ENCODE assay signal across 8 cellular contexts in the genomic region with DNA sequence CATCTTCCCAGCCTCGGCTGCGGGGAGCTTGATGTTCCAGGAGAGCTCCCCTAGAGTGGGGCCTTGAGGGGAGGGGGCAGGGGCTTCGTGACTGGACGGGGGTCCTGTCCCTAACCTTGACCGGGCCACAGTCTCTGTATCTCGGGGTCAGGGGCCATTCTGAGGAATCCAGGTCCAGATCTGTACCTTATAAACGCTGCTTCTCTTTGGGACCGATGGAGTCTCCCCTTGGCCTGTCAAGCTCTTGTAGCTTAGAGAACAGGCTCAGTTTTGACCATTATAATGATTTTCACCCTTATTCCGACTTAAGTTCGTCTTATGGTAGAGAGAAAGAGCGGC. TPM values are rescaled to one million over a fixed set of nuclear protein-coding genes. Genes with fewer than 3 reads are reported as not detected.
DNase-seq lines count a peak whose midpoint lies in the region; ATAC-seq, FAIRE-seq and TF ChIP-seq lines count a peak whose summit lies in the region.

No MANE protein-coding gene starts in this region.

- no peaks in the 10 kb centered on the region for H3K9me3 ChIP-seq in adipocyte (ENCODE audit: control insufficient read depth, low read length)
- no peaks in the 10 kb centered on the region for H3K9me3 ChIP-seq in HepG2 (ENCODE audit: low read length)
- H3K9me3 ChIP-seq in upper lobe of right lung: no peaks in the 10 kb centered on the region

- no peak for FAIRE-seq in HepG2 (lab: Jason Lieb, UNC)

- TF ChIP-seq POLR2A in HepG2 (IDR thresholded peaks at IDR 0.05; ENCODE audit: insufficient read depth in 1 of 2, low read depth in 2 of 2, low read length in 2 of 2): no peak

- in situ Hi-C loops in HepG2 (cut with HindIII; ENCODE audit: extremely low pct_ligation_motif_present, low pct_unique_long_range_greater_than_20kb): no loop called here

- H3K4me3 ChIP-seq in adipocyte (ENCODE audit: low read length): peak overlapping the region; percentile 98
- H3K4me3 ChIP-seq in HepG2 (replicated peaks in 1 of 3; ENCODE audit: insufficient read depth in 1 of 3, low read depth in 2 of 3, low read length in 3 of 3): peak overlapping the region; percentile 87 to 94 (median 88)
- H3K4me3 ChIP-seq in upper lobe of right lung: peak overlapping the region; percentile 90

- ATAC-seq in HG02852 (IDR thresholded peaks at IDR 0.05; ENCODE audit: unreplicated experiment) (peak; percentile 9), HepG2 (peak; percentile 10), upper lobe of right lung (no peak)

- no TSS peak for BruUV-seq in HepG2 (replicated peaks; lab: Mats Ljungman, UMichigan)

- TF ChIP-seq CTCF in C4-2B (conservative IDR thresholded peaks at IDR 0.05) (no peak), HepG2 (CRISPR knock-in tag; IDR thresholded peaks at IDR 0.05) (no peak), upper lobe of right lung (IDR thresholded peaks at IDR 0.05) (no peak)

- H3K27me3 ChIP-seq in adipocyte (replicated peaks; ENCODE audit: control insufficient read depth, insufficient read depth, low read length): no peaks in the 10 kb centered on the region
- no peaks in the 10 kb centered on the region; a peak in 1 of 5 replicates for H3K27me3 ChIP-seq in HepG2 (ENCODE audit: control insufficient read depth in 1 of 2, insufficient read depth in 2 of 2, low read length in 2 of 2)
- H3K27me3 ChIP-seq in upper lobe of right lung: no peaks in the 10 kb centered on the region

- CTCF ChIA-PET in HepG2 (lab: Yijun Ruan, JAX; ENCODE audit: low intra/inter-chr PET ratio, low total read pairs): no interaction called here

- 0 out of 2 replicates have a peak, but pooled peaks cover 3% of the 10 kb centered on the region for H4K20me1 ChIP-seq in HepG2 (ENCODE audit: insufficient read depth, low read length)

- H3K79me2 ChIP-seq in HepG2 (ENCODE audit: insufficient read depth, low read length): peaks cover 32% of the 10 kb centered on the region

- POLR2A ChIA-PET in HepG2 (lab: Yijun Ruan, JAX): interaction anchor here (0.8 to 2.0 kb wide), 15 partner anchors 13 to 297 kb away, joined by 3 to 42 read pairs (median 8); partner anchors contain the start of genes ATP5MF, BUD31, FAM200A and KPNA7

- no peak for DNase-seq in adipocyte (ENCODE audit: low read depth)
- no peak for DNase-seq in HepG2 (ENCODE audit: low spot score)
- no peak for DNase-seq in upper lobe of right lung
- DNase-seq in head of caudate nucleus: no peak
- DNase-seq in NAMALWA (ENCODE audit: low spot score): no peak
- no peak for DNase-seq in NCI-H1105 treated with DMSO at 0.1 percent for 48 hours (lab: John Stamatoyannopoulos, UW)

- TF ChIP-seq RAD21 in HepG2 (CRISPR knock-in tag; IDR thresholded peaks at IDR 0.05): no peak

- TF ChIP-seq EP300 in HepG2 (IDR thresholded peaks at IDR 0.05; ENCODE audit: low read depth in 2 of 2, low read length in 2 of 2): no peak
- no peak for TF ChIP-seq EP300 in HepG2 (CRISPR knock-in tag; IDR thresholded peaks at IDR 0.05; ENCODE audit: borderline replicate concordance)

- peak overlapping the region; percentile 94 for H3K9ac ChIP-seq in adipocyte (ENCODE audit: low read length)
- peak overlapping the region; percentile 80 for H3K9ac ChIP-seq in HepG2 (ENCODE audit: insufficient read depth, low read depth, low read length)

- WGBS in HepG2 (ENCODE audit: low lambda C conversion rate): 0% methylated on average over 5 of the region's 11 CpGs

- peak overlapping the region; percentile 71 for H3K27ac ChIP-seq in C4-2B
- H3K27ac ChIP-seq in HepG2 (ENCODE audit: extremely low read length, insufficient read depth, low read length): peak overlapping the region; percentile 76
- peak overlapping the region; percentile 83 for H3K27ac ChIP-seq in upper lobe of right lung

- H3K4me2 ChIP-seq in HepG2 (ENCODE audit: low read depth, low read length): peak overlapping the region; percentile 93

- intact Hi-C loops in HepG2 (cut with micrococcal nuclease; ENCODE audit: unreplicated experiment) (no loop called here), upper lobe of right lung (cut with DNase I) (no loop called here), head of caudate nucleus (cut with DNase I) (loop anchor here (10.0 kb wide), 1 partner anchor 110 kb away; the partner anchor contains the start of gene ZSCAN25)

- no peak overlapping the region for H2AFZ ChIP-seq in HepG2 (ENCODE audit: low read length)

- peaks cover 22% of the 10 kb centered on the region for H3K4me1 ChIP-seq in adipocyte (ENCODE audit: control insufficient read depth, insufficient read depth, low read length)
- peaks cover 25% of the 10 kb centered on the region for H3K4me1 ChIP-seq in HepG2 (ENCODE audit: insufficient read depth, low read length)
- peaks cover 31% of the 10 kb centered on the region for H3K4me1 ChIP-seq in upper lobe of right lung

- no peaks in the 10 kb centered on the region for H3K36me3 ChIP-seq in adipocyte (ENCODE audit: control insufficient read depth, insufficient read depth, low read length, severe bottlenecking)
- H3K36me3 ChIP-seq in HepG2 (replicated peaks in 1 of 2; ENCODE audit: control insufficient read depth in 1 of 2, insufficient read depth in 2 of 2, low read length in 2 of 2): 0 out of 5 replicates have a peak, but pooled peaks cover 0 to 1% of the 10 kb centered on the region in 2 experiments
- H3K36me3 ChIP-seq in upper lobe of right lung: peaks cover 6% of the 10 kb centered on the region

RNA-seq across cellular contexts. Expression of gene ZKSCAN5, which starts 0.8 kb away (rescaled TPM):
- total RNA-seq in HepG2 (2016; rRNA removed; fragmentation: Illumina TruSeq; extraction: Trizol) (11.7 and 14.4 TPM in 2 replicates), upper lobe of right lung (7.4 TPM)
- 2.1 and 2.3 TPM in 2 replicates for total RNA-seq in HepG2 (2016; cell fraction: cytosol; rRNA removed; fragmentation: Illumina TruSeq; extraction: Trizol; ENCODE audit: low read depth)
- total RNA-seq in HepG2 (2016; cell fraction: insoluble cytoplasmic fraction; rRNA removed; fragmentation: Illumina TruSeq; extraction: Trizol): 11.7 and 14.5 TPM in 2 replicates
- total RNA-seq in HepG2 (2016; cell fraction: membrane; rRNA removed; fragmentation: Illumina TruSeq; extraction: Trizol): 7.0 and 7.8 TPM in 2 replicates
- total RNA-seq in HepG2 (2016; cell fraction: nucleus; rRNA removed; fragmentation: Illumina TruSeq; extraction: Trizol): 7.9 and 10.0 TPM in 2 replicates
- polyA plus RNA-seq in HepG2 (2011; rRNA removed): 5.2 and 5.5 TPM in 2 replicates
- polyA plus RNA-seq in HepG2 (2011; cell fraction: cytosol; rRNA removed): 3.4 and 4.6 TPM in 2 replicates
- polyA plus RNA-seq in HepG2 (2011; cell fraction: nucleus; rRNA removed): 4.1 and 5.2 TPM in 2 replicates
- polyA plus RNA-seq in HepG2 (2012): 5.5 and 5.7 TPM in 2 replicates
- polyA plus RNA-seq in HepG2 (2016; cell fraction: cytosol; fragmentation: Illumina TruSeq; extraction: Trizol; ENCODE audit: low read depth): 1.1 TPM in 2 replicates
- polyA plus RNA-seq in HepG2 (2016; cell fraction: insoluble cytoplasmic fraction; fragmentation: Illumina TruSeq; extraction: Trizol; ENCODE audit: low read depth): 11.4 and 12.4 TPM in 2 replicates
- polyA plus RNA-seq in HepG2 (2016; cell fraction: membrane; fragmentation: Illumina TruSeq; extraction: Trizol; ENCODE audit: low read depth): 3.6 and 3.8 TPM in 2 replicates
- polyA plus RNA-seq in HepG2 (2016; cell fraction: nucleus; fragmentation: Illumina TruSeq; extraction: Trizol; ENCODE audit: insufficient read depth, low read depth): 12.5 and 12.6 TPM in 2 replicates
- polyA minus RNA-seq in HepG2 (2011; rRNA and poly(A)+ RNA removed; ENCODE audit: low replicate concordance): 10.3 and 16.0 TPM in 2 replicates
- polyA minus RNA-seq in HepG2 (2011; cell fraction: cytosol; rRNA and poly(A)+ RNA removed): 6.9 and 7.2 TPM in 2 replicates
- polyA minus RNA-seq in HepG2 (2011; cell fraction: nucleus; rRNA and poly(A)+ RNA removed): 13.4 and 16.0 TPM in 2 replicates

RNA-seq across cellular contexts. Expression of gene ZNF394, which starts 5.2 kb away (rescaled TPM):
- 18.7 and 19.6 TPM in 2 replicates for total RNA-seq in HepG2 (2016; rRNA removed; fragmentation: Illumina TruSeq; extraction: Trizol)
- total RNA-seq in HepG2 (2016; cell fraction: cytosol; rRNA removed; fragmentation: Illumina TruSeq; extraction: Trizol; ENCODE audit: low read depth): 14.4 and 15.6 TPM in 2 replicates
- total RNA-seq in HepG2 (2016; cell fraction: insoluble cytoplasmic fraction; rRNA removed; fragmentation: Illumina TruSeq; extraction: Trizol): 17.1 and 18.1 TPM in 2 replicates
- 18.0 and 18.1 TPM in 2 replicates for total RNA-seq in HepG2 (2016; cell fraction: membrane; rRNA removed; fragmentation: Illumina TruSeq; extraction: Trizol)
- total RNA-seq in HepG2 (2016; cell fraction: nucleus; rRNA removed; fragmentation: Illumina TruSeq; extraction: Trizol): 12.9 and 15.2 TPM in 2 replicates
- 7.8 and 8.6 TPM in 2 replicates for polyA plus RNA-seq in HepG2 (2011; rRNA removed)
- 6.9 and 7.2 TPM in 2 replicates for polyA plus RNA-seq in HepG2 (2011; cell fraction: cytosol; rRNA removed)
- 9.1 and 13.1 TPM in 2 replicates for polyA plus RNA-seq in HepG2 (2011; cell fraction: nucleus; rRNA removed)
- 7.0 and 7.3 TPM in 2 replicates for polyA plus RNA-seq in HepG2 (2012)
- 2.2 and 2.9 TPM in 2 replicates for polyA plus RNA-seq in HepG2 (2016; cell fraction: cytosol; fragmentation: Illumina TruSeq; extraction: Trizol; ENCODE audit: low read depth)
- polyA plus RNA-seq in HepG2 (2016; cell fraction: insoluble cytoplasmic fraction; fragmentation: Illumina TruSeq; extraction: Trizol; ENCODE audit: low read depth): 12.0 and 13.7 TPM in 2 replicates
- polyA plus RNA-seq in HepG2 (2016; cell fraction: membrane; fragmentation: Illumina TruSeq; extraction: Trizol; ENCODE audit: low read depth): 4.1 and 4.3 TPM in 2 replicates
- 20.5 and 23.9 TPM in 2 replicates for polyA plus RNA-seq in HepG2 (2016; cell fraction: nucleus; fragmentation: Illumina TruSeq; extraction: Trizol; ENCODE audit: insufficient read depth, low read depth)
- 9.5 and 16.3 TPM in 2 replicates for polyA minus RNA-seq in HepG2 (2011; rRNA and poly(A)+ RNA removed; ENCODE audit: low replicate concordance)
- 7.2 and 9.4 TPM in 2 replicates for polyA minus RNA-seq in HepG2 (2011; cell fraction: cytosol; rRNA and poly(A)+ RNA removed)
- 20.2 and 23.1 TPM in 2 replicates for polyA minus RNA-seq in HepG2 (2011; cell fraction: nucleus; rRNA and poly(A)+ RNA removed)
- total RNA-seq in upper lobe of right lung: 34.5 TPM

RNA-seq across cellular contexts. Expression of gene ZNF789, which starts 32.6 kb away (rescaled TPM):
- 15.3 and 19.8 TPM in 2 replicates for total RNA-seq in HepG2 (2016; rRNA removed; fragmentation: Illumina TruSeq; extraction: Trizol)
- 3.7 and 4.4 TPM in 2 replicates for total RNA-seq in HepG2 (2016; cell fraction: cytosol; rRNA removed; fragmentation: Illumina TruSeq; extraction: Trizol; ENCODE audit: low read depth)
- 15.1 and 21.5 TPM in 2 replicates for total RNA-seq in HepG2 (2016; cell fraction: insoluble cytoplasmic fraction; rRNA removed; fragmentation: Illumina TruSeq; extraction: Trizol)
- total RNA-seq in HepG2 (2016; cell fraction: membrane; rRNA removed; fragmentation: Illumina TruSeq; extraction: Trizol): 7.7 and 8.6 TPM in 2 replicates
- 26.7 and 33.3 TPM in 2 replicates for total RNA-seq in HepG2 (2016; cell fraction: nucleus; rRNA removed; fragmentation: Illumina TruSeq; extraction: Trizol)
- 23.6 and 25.1 TPM in 2 replicates for polyA plus RNA-seq in HepG2 (2011; rRNA removed)
- 5.3 and 6.0 TPM in 2 replicates for polyA plus RNA-seq in HepG2 (2011; cell fraction: cytosol; rRNA removed)
- polyA plus RNA-seq in HepG2 (2011; cell fraction: nucleus; rRNA removed): 37.8 and 43.5 TPM in 2 replicates
- polyA plus RNA-seq in HepG2 (2012): 14.1 and 19.0 TPM in 2 replicates
- polyA plus RNA-seq in HepG2 (2016; cell fraction: cytosol; fragmentation: Illumina TruSeq; extraction: Trizol; ENCODE audit: low read depth): 1.8 and 2.2 TPM in 2 replicates
- polyA plus RNA-seq in HepG2 (2016; cell fraction: insoluble cytoplasmic fraction; fragmentation: Illumina TruSeq; extraction: Trizol; ENCODE audit: low read depth): 13.3 and 13.4 TPM in 2 replicates
- 4.7 and 4.8 TPM in 2 replicates for polyA plus RNA-seq in HepG2 (2016; cell fraction: membrane; fragmentation: Illumina TruSeq; extraction: Trizol; ENCODE audit: low read depth)
- polyA plus RNA-seq in HepG2 (2016; cell fraction: nucleus; fragmentation: Illumina TruSeq; extraction: Trizol; ENCODE audit: insufficient read depth, low read depth): 98.8 and 103 TPM in 2 replicates
- polyA minus RNA-seq in HepG2 (2011; rRNA and poly(A)+ RNA removed; ENCODE audit: low replicate concordance): 12.0 and 13.0 TPM in 2 replicates
- polyA minus RNA-seq in HepG2 (2011; cell fraction: cytosol; rRNA and poly(A)+ RNA removed): 3.8 and 4.5 TPM in 2 replicates
- polyA minus RNA-seq in HepG2 (2011; cell fraction: nucleus; rRNA and poly(A)+ RNA removed): 35.5 and 38.5 TPM in 2 replicates
- total RNA-seq in upper lobe of right lung: 9.6 TPM

RNA-seq across cellular contexts. Expression of gene ATP5MF, which starts 39.3 kb away (rescaled TPM):
- total RNA-seq in HepG2 (2016; rRNA removed; fragmentation: Illumina TruSeq; extraction: Trizol): 763 and 795 TPM in 2 replicates
- 192 and 225 TPM in 2 replicates for total RNA-seq in HepG2 (2016; cell fraction: cytosol; rRNA removed; fragmentation: Illumina TruSeq; extraction: Trizol; ENCODE audit: low read depth)
- total RNA-seq in HepG2 (2016; cell fraction: insoluble cytoplasmic fraction; rRNA removed; fragmentation: Illumina TruSeq; extraction: Trizol): 739 and 853 TPM in 2 replicates
- total RNA-seq in HepG2 (2016; cell fraction: membrane; rRNA removed; fragmentation: Illumina TruSeq; extraction: Trizol): 219 and 221 TPM in 2 replicates
- 218 and 231 TPM in 2 replicates for total RNA-seq in HepG2 (2016; cell fraction: nucleus; rRNA removed; fragmentation: Illumina TruSeq; extraction: Trizol)
- 499 and 597 TPM in 2 replicates for polyA plus RNA-seq in HepG2 (2011; rRNA removed)
- polyA plus RNA-seq in HepG2 (2011; cell fraction: cytosol; rRNA removed): 2,085 and 3,530 TPM in 2 replicates
- 244 and 284 TPM in 2 replicates for polyA plus RNA-seq in HepG2 (2011; cell fraction: nucleus; rRNA removed)
- 637 and 680 TPM in 2 replicates for polyA plus RNA-seq in HepG2 (2012)
- 248 and 262 TPM in 2 replicates for polyA plus RNA-seq in HepG2 (2016; cell fraction: cytosol; fragmentation: Illumina TruSeq; extraction: Trizol; ENCODE audit: low read depth)
- 929 and 1,047 TPM in 2 replicates for polyA plus RNA-seq in HepG2 (2016; cell fraction: insoluble cytoplasmic fraction; fragmentation: Illumina TruSeq; extraction: Trizol; ENCODE audit: low read depth)
- polyA plus RNA-seq in HepG2 (2016; cell fraction: membrane; fragmentation: Illumina TruSeq; extraction: Trizol; ENCODE audit: low read depth): 251 and 271 TPM in 2 replicates
- polyA plus RNA-seq in HepG2 (2016; cell fraction: nucleus; fragmentation: Illumina TruSeq; extraction: Trizol; ENCODE audit: insufficient read depth, low read depth): 503 and 520 TPM in 2 replicates
- 52.9 and 245 TPM in 2 replicates for polyA minus RNA-seq in HepG2 (2011; rRNA and poly(A)+ RNA removed; ENCODE audit: low replicate concordance)
- 117 and 125 TPM in 2 replicates for polyA minus RNA-seq in HepG2 (2011; cell fraction: cytosol; rRNA and poly(A)+ RNA removed)
- polyA minus RNA-seq in HepG2 (2011; cell fraction: nucleus; rRNA and poly(A)+ RNA removed): 49.1 and 56.3 TPM in 2 replicates
- 231 TPM for total RNA-seq in upper lobe of right lung

RNA-seq across cellular contexts. Expression of gene FAM200A, which starts 46.6 kb away (rescaled TPM):
- 6.3 and 10.4 TPM in 2 replicates for total RNA-seq in HepG2 (2016; rRNA removed; fragmentation: Illumina TruSeq; extraction: Trizol)
- 1.0 and 1.3 TPM in 2 replicates for total RNA-seq in HepG2 (2016; cell fraction: cytosol; rRNA removed; fragmentation: Illumina TruSeq; extraction: Trizol; ENCODE audit: low read depth)
- total RNA-seq in HepG2 (2016; cell fraction: insoluble cytoplasmic fraction; rRNA removed; fragmentation: Illumina TruSeq; extraction: Trizol): 6.0 and 8.6 TPM in 2 replicates
- 3.2 and 3.9 TPM in 2 replicates for total RNA-seq in HepG2 (2016; cell fraction: membrane; rRNA removed; fragmentation: Illumina TruSeq; extraction: Trizol)
- total RNA-seq in HepG2 (2016; cell fraction: nucleus; rRNA removed; fragmentation: Illumina TruSeq; extraction: Trizol): 3.5 and 4.0 TPM in 2 replicates
- 4.7 and 5.4 TPM in 2 replicates for polyA plus RNA-seq in HepG2 (2011; rRNA removed)
- 3.4 and 4.4 TPM in 2 replicates for polyA plus RNA-seq in HepG2 (2011; cell fraction: cytosol; rRNA removed)
- 0.87 and 1.9 TPM in 2 replicates for polyA plus RNA-seq in HepG2 (2011; cell fraction: nucleus; rRNA removed)
- polyA plus RNA-seq in HepG2 (2012): 4.5 and 5.0 TPM in 2 replicates
- polyA plus RNA-seq in HepG2 (2016; cell fraction: cytosol; fragmentation: Illumina TruSeq; extraction: Trizol; ENCODE audit: low read depth): 0.53 and 0.85 TPM in 2 replicates
- polyA plus RNA-seq in HepG2 (2016; cell fraction: insoluble cytoplasmic fraction; fragmentation: Illumina TruSeq; extraction: Trizol; ENCODE audit: low read depth): 8.3 and 10.1 TPM in 2 replicates
- polyA plus RNA-seq in HepG2 (2016; cell fraction: membrane; fragmentation: Illumina TruSeq; extraction: Trizol; ENCODE audit: low read depth): 1.4 and 1.9 TPM in 2 replicates
- polyA plus RNA-seq in HepG2 (2016; cell fraction: nucleus; fragmentation: Illumina TruSeq; extraction: Trizol; ENCODE audit: insufficient read depth, low read depth): 5.9 and 6.7 TPM in 2 replicates
- polyA minus RNA-seq in HepG2 (2011; rRNA and poly(A)+ RNA removed; ENCODE audit: low replicate concordance): 1.1 and 3.9 TPM in 2 replicates
- 2.8 and 3.8 TPM in 2 replicates for polyA minus RNA-seq in HepG2 (2011; cell fraction: cytosol; rRNA and poly(A)+ RNA removed)
- polyA minus RNA-seq in HepG2 (2011; cell fraction: nucleus; rRNA and poly(A)+ RNA removed): 6.2 and 7.5 TPM in 2 replicates
- 4.9 TPM for total RNA-seq in upper lobe of right lung
